In genomic region chr1:168347630-168348029, GRCh38 we compare ENCODE assay signal across 15 cellular contexts.
DNase-seq lines count a peak whose midpoint lies in the region; ATAC-seq and TF ChIP-seq lines count a peak whose summit lies in the region.
"Had no signal": no experiment of that assay in that cellular context is flagged by ENCODE, and none has a peak within 500 bp of the region (broad histone marks: within the 10 kb centered on the region; RNA-seq: fewer than 3 reads in every experiment).

No MANE protein-coding gene starts in this region.

- H3K4me2 ChIP-seq in DND-41 (ENCODE audit: insufficient read depth, low read length), result peak overlapping the region; percentile 58
- H3K4me2 ChIP-seq in smooth muscle cell, result no peak overlapping the region

- H3K4me1 Mint-ChIP-seq in CD4-positive, CD25-positive, alpha-beta regulatory T cell, result peaks cover 9 to 32% (median 21%) of the 10 kb centered on the region in 4 donors
- H3K4me1 Mint-ChIP-seq in activated CD4-positive, alpha-beta memory T cell treated with anti-CD3 and anti-CD28 coated beads, Interleukin-2, amount 10 ng/mL, durations not matched to agents 7 days and 5 days, result peaks cover 47% of the 10 kb centered on the region
- peaks cover 11% of the 10 kb centered on the region for H3K4me1 Mint-ChIP-seq in memory B cell

- peak overlapping the region; percentile 79 to 96 (median 92) for H3K4me3 Mint-ChIP-seq in CD4-positive, CD25-positive, alpha-beta regulatory T cell
- peak overlapping the region; percentile 81 for H3K4me3 Mint-ChIP-seq in activated CD4-positive, alpha-beta memory T cell treated with anti-CD3 and anti-CD28 coated beads, Interleukin-2, amount 10 ng/mL, durations not matched to agents 7 days and 5 days
- peak overlapping the region; percentile 86 for H3K4me3 Mint-ChIP-seq in memory B cell

- CTCF ChIA-PET in activated CD4-positive, alpha-beta memory T cell treated with anti-CD3 and anti-CD28 coated beads, Interleukin-2, amount 10 ng/mL, durations not matched to agents 7 days and 5 days (lab: Charles Lee), result interaction anchor here (0.6 to 8.4 kb wide), 5 partner anchors 17 to 256 kb away, joined by 3 to 272 read pairs (median 4); partner anchors contain the start of gene SFT2D2

- H3K36me3 Mint-ChIP-seq in CD4-positive, CD25-positive, alpha-beta regulatory T cell, result no peaks in the 10 kb centered on the region
- peaks cover 7% of the 10 kb centered on the region for H3K36me3 Mint-ChIP-seq in activated CD4-positive, alpha-beta memory T cell treated with anti-CD3 and anti-CD28 coated beads, Interleukin-2, amount 10 ng/mL, durations not matched to agents 7 days and 5 days (ENCODE audit: low read depth)
- H3K36me3 Mint-ChIP-seq in memory B cell, result peaks cover 3% of the 10 kb centered on the region
- H3K36me3 Mint-ChIP-seq: brain had no signal

- peak overlapping the region; percentile 94 for H3K4me3 ChIP-seq in CD4-positive, CD25-positive, alpha-beta regulatory T cell (ENCODE audit: low read depth, low read length)
- peak overlapping the region in 1 of 2 experiments; percentile 49; a peak in 1 of 4 replicates for H3K4me3 ChIP-seq in DND-41 (ENCODE audit: low read depth in 1 of 2, low read length in 2 of 2)
- no peak overlapping the region for H3K4me3 ChIP-seq in smooth muscle cell
- H3K4me3 ChIP-seq: hepatocyte had no signal

- no peaks in the 10 kb centered on the region for H3K36me3 ChIP-seq in CD4-positive, CD25-positive, alpha-beta regulatory T cell (ENCODE audit: control insufficient read depth, insufficient read depth, low read length)
- H3K36me3 ChIP-seq in DND-41 (ENCODE audit: insufficient read depth, low read length) (no peaks in the 10 kb centered on the region), smooth muscle cell (ENCODE audit: low read depth) (no peaks in the 10 kb centered on the region)

- H3K9me3 Mint-ChIP-seq in CD4-positive, CD25-positive, alpha-beta regulatory T cell, result no peaks in the 10 kb centered on the region
- H3K9me3 Mint-ChIP-seq in activated CD4-positive, alpha-beta memory T cell treated with anti-CD3 and anti-CD28 coated beads, Interleukin-2, amount 10 ng/mL, durations not matched to agents 7 days and 5 days, result no peaks in the 10 kb centered on the region
- no peaks in the 10 kb centered on the region for H3K9me3 Mint-ChIP-seq in memory B cell

- 100% methylated on average over 1 of the region's 1 CpG for WGBS in smooth muscle cell (ENCODE audit: low lambda C conversion rate)

- POLR2A ChIA-PET in activated CD4-positive, alpha-beta memory T cell treated with anti-CD3 and anti-CD28 coated beads, Interleukin-2, amount 10 ng/mL, durations not matched to agents 7 days and 5 days (lab: Charles Lee), result interaction anchor here (1.2 to 2.0 kb wide), 6 partner anchors 13 to 168 kb away, joined by 3 to 11 read pairs (median 4); partner anchors contain the start of gene SFT2D2

- no peak for ATAC-seq in CD4-positive, CD25-positive, alpha-beta regulatory T cell (ENCODE audit: low read depth in 2 of 2)
- no peak for ATAC-seq in DND-41 (ENCODE audit: insufficient read depth, low read depth)
- ATAC-seq in memory B cell (ENCODE audit: low read depth), result no peak
- no peak for ATAC-seq in HG03095 (IDR thresholded peaks at IDR 0.05; ENCODE audit: unreplicated experiment)
- ATAC-seq: SK-N-SH treated with all-trans-retinoic acid at 6 μM for 48 hours had no signal

- H3K4me1 ChIP-seq in CD4-positive, CD25-positive, alpha-beta regulatory T cell (ENCODE audit: control insufficient read depth, insufficient read depth, low read length, poor library complexity, severe bottlenecking), result peaks cover 8% of the 10 kb centered on the region
- H3K4me1 ChIP-seq in DND-41 (ENCODE audit: insufficient read depth, low read length), result peaks cover 17% of the 10 kb centered on the region
- H3K4me1 ChIP-seq in smooth muscle cell (ENCODE audit: low read depth), result no peaks in the 10 kb centered on the region

- H3K9me3 ChIP-seq in CD4-positive, CD25-positive, alpha-beta regulatory T cell (ENCODE audit: control insufficient read depth in 2 of 2, low read length in 2 of 2), result no peaks in the 10 kb centered on the region
- H3K9me3 ChIP-seq in DND-41 (ENCODE audit: insufficient read depth, low read length, severe bottlenecking) (no peaks in the 10 kb centered on the region), smooth muscle cell (replicated peaks; ENCODE audit: low read depth) (no peaks in the 10 kb centered on the region)

- H3K79me2 ChIP-seq in DND-41 (ENCODE audit: insufficient read depth, low read length) (no peaks in the 10 kb centered on the region), smooth muscle cell (ENCODE audit: low read depth) (no peaks in the 10 kb centered on the region)
- H3K79me2 ChIP-seq: hepatocyte had no signal

- no peaks in the 10 kb centered on the region for H3F3A ChIP-seq in smooth muscle cell (ENCODE audit: low read depth)

- TF ChIP-seq CTCF in DND-41 (IDR thresholded peaks at IDR 0.05; ENCODE audit: borderline replicate concordance, extremely low read depth, low read length, poor library complexity, severe bottlenecking), result no peak
- no peak for TF ChIP-seq CTCF in GM10266 (IDR thresholded peaks at IDR 0.05; ENCODE audit: control insufficient read depth, insufficient read depth, low read depth, missing control alignments)
- TF ChIP-seq CTCF in smooth muscle cell (IDR thresholded peaks at IDR 0.05; ENCODE audit: borderline replicate concordance, insufficient read depth, poor library complexity, severe bottlenecking), result no peak

- H4K20me1 ChIP-seq in DND-41 (ENCODE audit: insufficient read depth, low read length) (no peaks in the 10 kb centered on the region), smooth muscle cell (ENCODE audit: low read depth) (no peaks in the 10 kb centered on the region)

- no peaks in the 10 kb centered on the region for H3K27me3 ChIP-seq in CD4-positive, CD25-positive, alpha-beta regulatory T cell (ENCODE audit: control insufficient read depth, insufficient read depth, low read length)
- H3K27me3 ChIP-seq in DND-41 (ENCODE audit: insufficient read depth, low read length, poor library complexity) (no peaks in the 10 kb centered on the region), smooth muscle cell (ENCODE audit: low read depth) (no peaks in the 10 kb centered on the region)
- H3K27me3 ChIP-seq: hepatocyte had no signal

- DNase-seq in CD4-positive, CD25-positive, alpha-beta regulatory T cell, result no peak
- DNase-seq in DND-41 (no peak), memory B cell (ENCODE audit: low spot score in 2 of 2) (no peak), hepatic stellate cell (ENCODE audit: low spot score) (no peak), GM10266 (ENCODE audit: extremely low spot score) (no peak), smooth muscle cell (lab: John Stamatoyannopoulos, UW; ENCODE audit: unreplicated experiment) (no peak)
- DNase-seq in activated CD4-positive, alpha-beta memory T cell treated with anti-CD3 and anti-CD28 coated beads, Interleukin-2, amount 10 ng/mL, durations not matched to agents 7 days and 5 days, result no peak
- DNase-seq: HCEC 1CT, IMR-90, NCI-H446 treated with DMSO at 0.1 percent for 48 hours had no signal

- H2AFZ ChIP-seq in DND-41 (ENCODE audit: low read depth, low read length) (peak overlapping the region; percentile 72), smooth muscle cell (ENCODE audit: low read depth) (no peak overlapping the region)
- H2AFZ ChIP-seq: hepatocyte had no signal

- peak overlapping the region; percentile 72 to 99 (median 93) for H3K27ac Mint-ChIP-seq in CD4-positive, CD25-positive, alpha-beta regulatory T cell
- peak overlapping the region; percentile 84 for H3K27ac Mint-ChIP-seq in activated CD4-positive, alpha-beta memory T cell treated with anti-CD3 and anti-CD28 coated beads, Interleukin-2, amount 10 ng/mL, durations not matched to agents 7 days and 5 days
- peak overlapping the region; percentile 94 for H3K27ac Mint-ChIP-seq in memory B cell
- H3K27ac Mint-ChIP-seq: brain, progenitor cell of endocrine pancreas had no signal

- peak overlapping the region; percentile 48 for H3K9ac ChIP-seq in DND-41 (ENCODE audit: low read depth, low read length)
- no peak overlapping the region for H3K9ac ChIP-seq in smooth muscle cell (ENCODE audit: low read depth)

- peaks cover 4% of the 10 kb centered on the region for H3K27me3 Mint-ChIP-seq in CD4-positive, CD25-positive, alpha-beta regulatory T cell
- peaks cover 1% of the 10 kb centered on the region for H3K27me3 Mint-ChIP-seq in activated CD4-positive, alpha-beta memory T cell treated with anti-CD3 and anti-CD28 coated beads, Interleukin-2, amount 10 ng/mL, durations not matched to agents 7 days and 5 days
- no peaks in the 10 kb centered on the region for H3K27me3 Mint-ChIP-seq in memory B cell
- H3K27me3 Mint-ChIP-seq: brain had no signal

- no peak overlapping the region for H3K27ac ChIP-seq in CD4-positive, CD25-positive, alpha-beta regulatory T cell (ENCODE audit: insufficient read depth, low read length, poor library complexity, severe bottlenecking)
- H3K27ac ChIP-seq in DND-41 (ENCODE audit: low read length), result peak overlapping the region; percentile 88
- no peak overlapping the region for H3K27ac ChIP-seq in smooth muscle cell (ENCODE audit: low read depth)
- H3K27ac ChIP-seq: hepatocyte had no signal
